ENCODE assay signal across 10 cellular contexts in genomic region chr6:15358579-15359327, GRCh38.
DNase-seq lines count a peak whose midpoint lies in the region; ATAC-seq and TF ChIP-seq lines count a peak whose summit lies in the region.
"Had no signal": no experiment of that assay in that cellular context is flagged by ENCODE, and none has a peak within 500 bp of the region (broad histone marks: within the 10 kb centered on the region; RNA-seq: fewer than 3 reads in every experiment).

No MANE protein-coding gene starts in this region.

- no peak overlapping the region for H3K4me3 ChIP-seq in PC-3 (ENCODE audit: low read length)
- H3K4me3 ChIP-seq: SJSA1 had no signal

- H3K36me3 Mint-ChIP-seq in immature natural killer cell = no peaks in the 10 kb centered on the region

- H3K9me2 ChIP-seq in PC-3 (replicated peaks; ENCODE audit: low read length) = no peaks in the 10 kb centered on the region

- H2AFZ ChIP-seq in PC-3 (ENCODE audit: low read length) = no peak overlapping the region

- no peaks in the 10 kb centered on the region for H4K20me1 ChIP-seq in PC-3 (ENCODE audit: low read length)

- no peak overlapping the region for H3K27ac ChIP-seq in PC-3 (ENCODE audit: low read length)
- H3K27ac ChIP-seq: SJSA1 had no signal

- H3K4me3 Mint-ChIP-seq in immature natural killer cell = peak overlapping the region; percentile 18 to 59 (median 53)

- POLR2A ChIA-PET in PC-3 (lab: Charles Lee; ENCODE audit: unreplicated experiment) = interaction anchor here (0.5 kb wide), 1 partner anchor 91 kb away, joined by 3 read pairs; no protein-coding TSS in a partner anchor

- peaks cover 87% of the 10 kb centered on the region for H3K79me2 ChIP-seq in PC-3 (ENCODE audit: low read length)

- ATAC-seq in PC-3 (peak; percentile 71), HG02588 (IDR thresholded peaks at IDR 0.05; ENCODE audit: unreplicated experiment) (no peak)

- H3K4me2 ChIP-seq in PC-3 (ENCODE audit: low read length) = peak overlapping the region; percentile 29; the same call in 1 of the 2 replicates

- no TSS peak for BruUV-seq in PC-3 (replicated peaks; lab: Mats Ljungman, UMichigan)

- no peak overlapping the region for H3K9ac ChIP-seq in PC-3 (ENCODE audit: low read length)

- peak overlapping the region; percentile 4 to 71 (median 26) for H3K27ac Mint-ChIP-seq in immature natural killer cell

- no peak for TF ChIP-seq CTCF in PC-3 (conservative IDR thresholded peaks at IDR 0.05; ENCODE audit: low read depth, low read length)

- H3K4me1 Mint-ChIP-seq in immature natural killer cell = peaks cover 49 to 59% of the 10 kb centered on the region in 2 donors

- no peaks in the 10 kb centered on the region for H3K9me3 ChIP-seq in PC-3 (ENCODE audit: low read length)
- H3K9me3 ChIP-seq: SJSA1 had no signal

- peaks cover 9% of the 10 kb centered on the region for H3K4me1 ChIP-seq in PC-3 (ENCODE audit: insufficient read depth, low read length)

- no peaks in the 10 kb centered on the region for H3K27me3 ChIP-seq in PC-3 (ENCODE audit: low read length)
- H3K27me3 ChIP-seq: SJSA1 had no signal

- CTCF ChIA-PET in PC-3 (lab: Charles Lee) = no interaction called here

- intact Hi-C loops in PC-3 (cut with micrococcal nuclease) = no loop called here

- no peaks in the 10 kb centered on the region for H3F3A ChIP-seq in PC-3 (ENCODE audit: low read length, unreplicated experiment)

- H3K27me3 Mint-ChIP-seq in immature natural killer cell (ENCODE audit: low read depth in 3 of 3) = peaks cover 0 to 2% (median 0%) of the 10 kb centered on the region in 3 donors

- peak; percentile 30 for DNase-seq in EH (ENCODE audit: low read depth)
- DNase-seq in H4 (ENCODE audit: low spot score) = peak; percentile 43
- DNase-seq in PC-3 = peak; percentile 42
- no peak for DNase-seq in immature natural killer cell
- no peak for DNase-seq in foreskin melanocyte
- DNase-seq in NCI-H1694 treated with DMSO at 0.1 percent for 48 hours (lab: John Stamatoyannopoulos, UW) = no peak
- DNase-seq in NCI-H2227 treated with DMSO at 0.1 percent for 48 hours (lab: John Stamatoyannopoulos, UW) = no peak
- DNase-seq: EL had no signal

- no peaks in the 10 kb centered on the region for H3K36me3 ChIP-seq in PC-3 (ENCODE audit: low read depth, low read length)
- H3K36me3 ChIP-seq: SJSA1 had no signal

- H3K9me3 Mint-ChIP-seq in immature natural killer cell = no peaks in the 10 kb centered on the region

Comparison
In these comparisons a context has a peak if more than half of its experiments do, and no peak if none do; other contexts are left out.
1. DNase-seq: peak in EH (single experiment), H4 (single experiment) and PC-3 (single experiment); none in immature natural killer cell (0 of 3), foreskin melanocyte (single experiment), NCI-H1694 treated with DMSO at 0.1 percent for 48 hours (single experiment) and NCI-H2227 treated with DMSO at 0.1 percent for 48 hours (single experiment).